In genomic region chr11:44675906-44676305, GRCh38 we compare ENCODE assay signal across 34 cellular contexts.
"Had no signal": no experiment of that assay in that cellular context is flagged by ENCODE, and none has a peak within 500 bp of the region (broad histone marks: within the 10 kb centered on the region; RNA-seq: fewer than 3 reads in every experiment).

No MANE protein-coding gene starts in this region.

- H3K36me3 ChIP-seq: ascending aorta, breast epithelium, cardiac muscle cell, gastrocnemius medialis, heart left ventricle had no signal

- H3K4me3 Mint-ChIP-seq: activated CD4-positive, alpha-beta memory T cell treated with anti-CD3 and anti-CD28 coated beads, Interleukin-2, amount 10 ng/mL, durations not matched to agents 7 days and 5 days; activated CD4-positive, alpha-beta T cell treated with anti-CD3 and anti-CD28 coated beads, Interleukin-2, amount 10 ng/mL, durations not matched to agents 7 days and 5 days; activated naive CD4-positive, alpha-beta T cell treated with anti-CD3 and anti-CD28 coated beads, Interleukin-2, amount 10 ng/mL, durations not matched to agents 7 days and 5 days; activated naive CD8-positive, alpha-beta T cell treated with anti-CD3 and anti-CD28 coated beads, Interleukin-2, amount 10 ng/mL, durations not matched to agents 7 days and 5 days; activated T-cell treated with anti-CD3 and anti-CD28 coated beads, Interleukin-2, amount 50 U/mL, for 24 hours; activated T-cell treated with anti-CD3 and anti-CD28 coated beads, Interleukin-2, amount 50 U/mL, for 72 hours; brain; effector memory CD8-positive, alpha-beta T cell; T-cell; T-helper 1 cell treated with Interleukin-12 subunit alpha and Interleukin-12 subunit beta and Interleukin-4 antibody, amounts not matched to agents 30 μg/mL and 1 μg/mL, for 36 hours had no signal

- H3K4me1 ChIP-seq: ascending aorta, breast epithelium, gastrocnemius medialis had no signal

- H3K27ac ChIP-seq: ascending aorta, breast epithelium, cardiac muscle cell, coronary artery, epithelial cell of prostate, gastrocnemius medialis, heart left ventricle had no signal

- FAIRE-seq: endothelial cell of umbilical vein had no signal

- H3K27ac Mint-ChIP-seq: activated CD4-positive, alpha-beta memory T cell treated with anti-CD3 and anti-CD28 coated beads, Interleukin-2, amount 10 ng/mL, durations not matched to agents 7 days and 5 days; activated CD4-positive, alpha-beta T cell treated with anti-CD3 and anti-CD28 coated beads, Interleukin-2, amount 10 ng/mL, durations not matched to agents 7 days and 5 days; activated naive CD4-positive, alpha-beta T cell treated with anti-CD3 and anti-CD28 coated beads, Interleukin-2, amount 50 U/mL, for 72 hours; activated naive CD8-positive, alpha-beta T cell treated with anti-CD3 and anti-CD28 coated beads, Interleukin-2, amount 10 ng/mL, durations not matched to agents 7 days and 5 days; activated T-cell treated with anti-CD3 and anti-CD28 coated beads, Interleukin-2, amount 50 U/mL, for 24 hours; activated T-cell treated with anti-CD3 and anti-CD28 coated beads, Interleukin-2, amount 50 U/mL, for 72 hours; brain; effector memory CD8-positive, alpha-beta T cell; T-cell; T-helper 1 cell treated with Interleukin-12 subunit alpha and Interleukin-12 subunit beta and Interleukin-4 antibody, amounts not matched to agents 30 μg/mL and 1 μg/mL, for 36 hours had no signal

- H3K9me3 ChIP-seq: ascending aorta, gastrocnemius medialis had no signal

- DNase-seq: activated CD4-positive, alpha-beta memory T cell treated with anti-CD3 and anti-CD28 coated beads, Interleukin-2, amount 10 ng/mL, durations not matched to agents 7 days and 5 days; activated CD4-positive, alpha-beta T cell treated with anti-CD3 and anti-CD28 coated beads for 1 hour; activated CD4-positive, alpha-beta T cell treated with anti-CD3 and anti-CD28 coated beads for 4 hours; activated CD4-positive, alpha-beta T cell treated with anti-CD3 and anti-CD28 coated beads, Interleukin-2, amount 10 ng/mL, durations not matched to agents 7 days and 5 days; activated CD4-positive, alpha-beta T cell treated with anti-CD3 and anti-CD28 coated beads, Interleukin-2, amount 50 U/mL, for 4 hours; activated CD8-positive, alpha-beta memory T cell treated with anti-CD3 and anti-CD28 coated beads, Interleukin-2, amount 50 U/mL, for 48 hours; activated gamma-delta T cell; activated naive CD4-positive, alpha-beta T cell; activated naive CD4-positive, alpha-beta T cell treated with anti-CD3 and anti-CD28 coated beads, Interleukin-2, amount 10 ng/mL, durations not matched to agents 7 days and 5 days; activated naive CD8-positive, alpha-beta T cell treated with anti-CD3 and anti-CD28 coated beads, Interleukin-2, amount 10 ng/mL, durations not matched to agents 7 days and 5 days; activated T-cell treated with anti-CD3 and anti-CD28 coated beads for 4 hours; activated T-cell treated with anti-CD3 and anti-CD28 coated beads, Interleukin-2, amount 50 U/mL, for 24 hours; activated T-cell treated with anti-CD3 and anti-CD28 coated beads, Interleukin-2, amount 50 U/mL, for 72 hours; central memory CD4-positive, alpha-beta T cell; cerebellar nuclear complex; dermis blood vessel endothelial cell; effector CD4-positive, alpha-beta T cell; effector memory CD8-positive, alpha-beta T cell; foreskin fibroblast; gastrocnemius medialis; glutamatergic neuron; heart left ventricle; T-cell; T1000 had no signal

- H3K4me1 Mint-ChIP-seq: brain had no signal

- H3K4me3 ChIP-seq: ascending aorta, breast epithelium, cardiac muscle cell, coronary artery, gastrocnemius medialis, heart left ventricle had no signal

- H3K27me3 Mint-ChIP-seq: activated CD4-positive, alpha-beta memory T cell treated with anti-CD3 and anti-CD28 coated beads, Interleukin-2, amount 10 ng/mL, durations not matched to agents 7 days and 5 days; activated CD4-positive, alpha-beta T cell treated with anti-CD3 and anti-CD28 coated beads, Interleukin-2, amount 10 ng/mL, durations not matched to agents 7 days and 5 days; activated naive CD4-positive, alpha-beta T cell treated with anti-CD3 and anti-CD28 coated beads, Interleukin-2, amount 10 ng/mL, durations not matched to agents 7 days and 5 days; activated naive CD8-positive, alpha-beta T cell treated with anti-CD3 and anti-CD28 coated beads, Interleukin-2, amount 10 ng/mL, durations not matched to agents 7 days and 5 days; activated T-cell treated with anti-CD3 and anti-CD28 coated beads, Interleukin-2, amount 50 U/mL, for 24 hours; brain; T-cell had no signal

- ATAC-seq: activated naive CD4-positive, alpha-beta T cell treated with anti-CD3 and anti-CD28 coated beads, Interleukin-2, amount 50 U/mL, for 72 hours; activated T-cell treated with anti-CD3 and anti-CD28 coated beads, Interleukin-2, amount 50 U/mL, for 72 hours; effector memory CD8-positive, alpha-beta T cell; esophagus mucosa; gastrocnemius medialis; heart left ventricle; T-cell had no signal

- H3K36me3 Mint-ChIP-seq: activated naive CD8-positive, alpha-beta T cell treated with anti-CD3 and anti-CD28 coated beads, Interleukin-2, amount 10 ng/mL, durations not matched to agents 7 days and 5 days; brain; T-cell had no signal

- H3K9me3 Mint-ChIP-seq: activated CD4-positive, alpha-beta T cell treated with anti-CD3 and anti-CD28 coated beads, Interleukin-2, amount 10 ng/mL, durations not matched to agents 7 days and 5 days; activated naive CD8-positive, alpha-beta T cell treated with anti-CD3 and anti-CD28 coated beads, Interleukin-2, amount 10 ng/mL, durations not matched to agents 7 days and 5 days; effector memory CD8-positive, alpha-beta T cell had no signal

- H3K27me3 ChIP-seq: ascending aorta, breast epithelium, cardiac muscle cell, gastrocnemius medialis, heart left ventricle had no signal
